18 cellular contexts compared by ENCODE assay signal in the genomic region with DNA sequence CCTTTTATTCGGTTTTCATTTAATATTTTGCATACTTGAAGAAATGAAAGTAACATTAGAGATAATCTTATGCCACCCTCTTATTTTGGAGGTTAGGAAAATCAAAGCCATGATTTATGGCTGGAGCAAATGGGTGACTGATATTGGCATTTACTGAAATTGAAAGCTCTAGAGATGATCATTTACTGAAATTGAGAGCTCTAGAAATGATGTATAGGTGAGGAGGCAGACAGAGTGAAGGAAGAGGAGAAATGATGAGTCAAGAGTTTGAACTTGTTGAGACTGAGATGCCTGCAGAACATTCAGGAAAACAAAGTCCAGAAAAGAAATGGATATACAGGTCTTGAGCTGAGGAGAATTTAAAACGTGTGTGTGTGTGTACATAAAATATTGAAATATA.
"Had no signal": no experiment of that assay in that cellular context is flagged by ENCODE, and none has a peak within 500 bp of the region (broad histone marks: within the 10 kb centered on the region; RNA-seq: fewer than 3 reads in every experiment).

No MANE protein-coding gene starts in this region.

- H3K4me3 Mint-ChIP-seq: mesothelial cell of epicardium, nephron progenitor cell had no signal

- H3K27ac Mint-ChIP-seq: mesothelial cell of epicardium, nephron progenitor cell had no signal

- DNase-seq: activated CD4-positive, alpha-beta T cell treated with anti-CD3 and anti-CD28 coated beads, Interleukin-2, amount 50 U/mL, for 4 hours; activated naive CD4-positive, alpha-beta T cell; effector CD4-positive, alpha-beta T cell; gastrocnemius medialis; heart right ventricle; left lung; nephron progenitor cell; nucleus accumbens; posterior cingulate gyrus; sigmoid colon; SJCRH30; spleen; stimulated activated CD8-positive, alpha-beta memory T cell treated with anti-CD3 and anti-CD28 coated beads, Interleukin-4, amount 100 ng/mL, for 48 hours; stimulated activated naive CD4-positive, alpha-beta T cell treated with Interleukin-2 at 50 U/mL for 16 hours; T1000; upper lobe of left lung had no signal

- ATAC-seq: gastrocnemius medialis, heart right ventricle, left lung had no signal

- H3K9me3 Mint-ChIP-seq: nephron progenitor cell had no signal

- H3K4me1 Mint-ChIP-seq: nephron progenitor cell had no signal

- FAIRE-seq: astrocyte had no signal

- H3K36me3 Mint-ChIP-seq: mesothelial cell of epicardium had no signal
